ENCODE assay signal across 8 cellular contexts in genomic region chr2:63692002-63692606, GRCh38.
DNase-seq lines count a peak whose midpoint lies in the region; ATAC-seq, FAIRE-seq and TF ChIP-seq lines count a peak whose summit lies in the region.

No MANE protein-coding gene starts in this region.

- no peak overlapping the region for H3K27ac Mint-ChIP-seq in naive B cell

- H3K27me3 Mint-ChIP-seq in naive B cell, result no peaks in the 10 kb centered on the region

- peak; percentile 55 for FAIRE-seq in H54 (lab: Jason Lieb, UNC)
- peak; percentile 93 for FAIRE-seq in endometrium (lab: Jason Lieb, UNC)

- H3K4me3 Mint-ChIP-seq in naive B cell, result no peak overlapping the region

- no peaks in the 10 kb centered on the region for H3K9me2 ChIP-seq in OCI-LY7 (ENCODE audit: insufficient read depth, low read length)

- peak; percentile 31 for DNase-seq in Caki2 (ENCODE audit: low read depth)
- no peak for DNase-seq in H54 (ENCODE audit: insufficient read length, low spot score)
- peak; percentile 58 for DNase-seq in OCI-LY7 (ENCODE audit: low spot score)
- DNase-seq in naive B cell, result peak; percentile 22
- DNase-seq in cortex of kidney (lab: John Stamatoyannopoulos, UW), result no peak
- DNase-seq in lower leg skin (ENCODE audit: low spot score in 2 of 2), result no peak

- no peaks in the 10 kb centered on the region for H3K79me2 ChIP-seq in OCI-LY7 (ENCODE audit: insufficient read depth, low read depth, low read length)

- H3K9me3 ChIP-seq in OCI-LY7 (ENCODE audit: low read length), result no peaks in the 10 kb centered on the region

- in situ Hi-C loops in Caki2 (cut with HindIII; ENCODE audit: low pct_unique_long_range_greater_than_20kb, low sequenced_read_pairs), result no loop called here

- no peaks in the 10 kb centered on the region for H3K36me3 Mint-ChIP-seq in naive B cell

- TF ChIP-seq CTCF in OCI-LY7 (conservative IDR thresholded peaks at IDR 0.05; ENCODE audit: low read length), result peak; percentile 91
- no peak for TF ChIP-seq CTCF in lower leg skin (IDR thresholded peaks at IDR 0.05)

- no peak overlapping the region for H3K27ac ChIP-seq in OCI-LY7 (ENCODE audit: low read depth, low read length, poor library complexity, severe bottlenecking)

- no TSS peak for BruUV-seq in OCI-LY7 (replicated peaks; lab: Mats Ljungman, UMichigan)

- intact Hi-C loops in OCI-LY7 (cut with micrococcal nuclease; ENCODE audit: unreplicated experiment) (loop anchor here (1.0 kb wide), 1 partner anchor 197 kb away; no protein-coding TSS in a partner anchor), lower leg skin (cut with DNase I; ENCODE audit: low total_unique reads) (loop anchor here (10.0 kb wide), 1 partner anchor 173 kb away; no protein-coding TSS in a partner anchor)

- no peaks in the 10 kb centered on the region for H3K9me3 Mint-ChIP-seq in naive B cell

- no peak overlapping the region for H3K4me2 ChIP-seq in OCI-LY7 (ENCODE audit: low read length)

- H2AFZ ChIP-seq in OCI-LY7 (ENCODE audit: low read length), result no peak overlapping the region

- POLR2A ChIA-PET in OCI-LY7 (lab: Charles Lee), result interaction anchor here (0.6 to 1.6 kb wide), 5 partner anchors 19 to 636 kb away, joined by 3 to 4 read pairs (median 3); no protein-coding TSS in a partner anchor

- ATAC-seq in naive B cell (ENCODE audit: low read depth in 2 of 2) (peak in 1 of 2 donors; percentile 41), GM18858 (IDR thresholded peaks at IDR 0.05; ENCODE audit: unreplicated experiment) (no peak)

- CTCF ChIA-PET in OCI-LY7 (lab: Charles Lee; ENCODE audit: unreplicated experiment), result no interaction called here

- no peaks in the 10 kb centered on the region for H3K36me3 ChIP-seq in OCI-LY7 (ENCODE audit: insufficient read depth, low read length)

- no peaks in the 10 kb centered on the region for H3K4me1 ChIP-seq in OCI-LY7 (ENCODE audit: insufficient read depth, low read length, poor library complexity, severe bottlenecking)

- H3K4me1 Mint-ChIP-seq in naive B cell, result no peaks in the 10 kb centered on the region

- H4K20me1 ChIP-seq in OCI-LY7 (ENCODE audit: insufficient read depth, low read length), result no peaks in the 10 kb centered on the region

- 2% methylated on average over 1 of the region's 1 CpG for WGBS in lower leg skin, 2 donors

- TF ChIP-seq POLR2A in H54 (IDR thresholded peaks at IDR 0.05; ENCODE audit: low read depth, low read length) (no peak), lower leg skin (IDR thresholded peaks at IDR 0.05) (no peak)

- H3K4me3 ChIP-seq in OCI-LY7 (ENCODE audit: low read depth, low read length, poor library complexity, severe bottlenecking) (no peak overlapping the region), lower leg skin (ENCODE audit: low read depth, poor library complexity, severe bottlenecking) (no peak overlapping the region)

Comparison
In these comparisons a context has a peak if more than half of its experiments do, and no peak if none do; other contexts are left out.
1. DNase-seq: peak in Caki2 (single experiment), OCI-LY7 (single experiment) and naive B cell (single experiment); none in H54 (single experiment), cortex of kidney (single experiment) and lower leg skin (0 of 2).